Comparison of ENCODE assay signal across 1 cellular context in genomic region chr10:79381804-79382221, GRCh38.
TF ChIP-seq lines count a peak whose summit lies in the region.

No MANE protein-coding gene starts in this region.

TF ChIP-seq in H1, 55 proteins besides CTCF, POLR2A, EP300 and RAD21:
- TF ChIP-seq JUN (IDR thresholded peaks at IDR 0.05; ENCODE audit: low read depth, low read length) (peak; percentile 62; the same call in 1 of the 2 replicates), JUND (IDR thresholded peaks at IDR 0.05; ENCODE audit: low read length) (no peak), SRF (IDR thresholded peaks at IDR 0.05; ENCODE audit: low read depth, low read length) (peak; percentile 78)
